ENCODE assay signal across 9 cellular contexts in genomic region chr4:158817562-158818370, GRCh38. TPM values are rescaled to one million over a fixed set of nuclear protein-coding genes. Genes with fewer than 3 reads are reported as not detected.
DNase-seq lines count a peak whose midpoint lies in the region; ATAC-seq lines count a peak whose summit lies in the region.
"Had no signal": no experiment of that assay in that cellular context is flagged by ENCODE, and none has a peak within 500 bp of the region (broad histone marks: within the 10 kb centered on the region; RNA-seq: fewer than 3 reads in every experiment).

No MANE protein-coding gene starts in this region.

- peak overlapping the region; percentile 87 for H2BK12ac ChIP-seq in mesenchymal stem cell (ENCODE audit: low read length in 2 of 2)

- 98% methylated on average over 8 of the region's 10 CpGs for WGBS in mesenchymal stem cell

- peak overlapping the region; percentile 84 for H2AK5ac ChIP-seq in mesenchymal stem cell (ENCODE audit: low read length, severe bottlenecking)

- H3K4me3 ChIP-seq in mesenchymal stem cell (ENCODE audit: insufficient read depth in 1 of 2, low read depth in 1 of 2, low read length in 2 of 2): no peak overlapping the region
- H3K4me3 ChIP-seq: skin epidermis had no signal

- no peak overlapping the region for H2AFZ ChIP-seq in mesenchymal stem cell (ENCODE audit: low read depth, low read length)

- H3K4me2 ChIP-seq in mesenchymal stem cell (ENCODE audit: low read length, poor library complexity, severe bottlenecking): no peak overlapping the region

- no peaks in the 10 kb centered on the region for H3K27me3 ChIP-seq in mesenchymal stem cell (ENCODE audit: control insufficient read depth in 1 of 2, insufficient read depth in 1 of 2, low read length in 2 of 2)

- no peak overlapping the region for H3K23ac ChIP-seq in mesenchymal stem cell (ENCODE audit: low read length in 2 of 2)

- ATAC-seq in GM18858 (IDR thresholded peaks at IDR 0.05; ENCODE audit: unreplicated experiment) (peak; percentile 66), HG02798 (IDR thresholded peaks at IDR 0.05; ENCODE audit: poor library complexity, unreplicated experiment) (peak; percentile 76)

- no peaks in the 10 kb centered on the region for H3K36me3 ChIP-seq in mesenchymal stem cell (ENCODE audit: control insufficient read depth in 1 of 2, insufficient read depth in 2 of 2, low read depth in 1 of 2, low read length in 2 of 2)

- H3K27ac ChIP-seq in mesenchymal stem cell (ENCODE audit: low read length, poor library complexity, severe bottlenecking): no peak overlapping the region

- no peaks in the 10 kb centered on the region for H3K9me3 ChIP-seq in mesenchymal stem cell (ENCODE audit: control insufficient read depth, low read length)

- H2BK15ac ChIP-seq in mesenchymal stem cell (ENCODE audit: low read depth, poor library complexity, severe bottlenecking): peak overlapping the region; percentile 89

- H3K9ac ChIP-seq in mesenchymal stem cell (ENCODE audit: low read length): no peak overlapping the region

- H2BK5ac ChIP-seq in mesenchymal stem cell (ENCODE audit: low read depth, low read length, poor library complexity, severe bottlenecking): no peak overlapping the region

- DNase-seq in SIG-M5 treated with dmso at 0.1 percent for 504 hours (lab: John Stamatoyannopoulos, UW; ENCODE audit: unreplicated experiment): peak; percentile 90
- peak; percentile 48 for DNase-seq in mesenchymal stem cell
- DNase-seq in stimulated activated CD8-positive, alpha-beta memory T cell treated with anti-CD3 and anti-CD28 coated beads, Interleukin-4, amount 100 ng/mL, for 48 hours: no peak
- DNase-seq in COLO829 (ENCODE audit: low spot score): no peak
- DNase-seq in HPDE6-E6E7 (ENCODE audit: extremely low spot score): no peak
- no peak for DNase-seq in NCI-H187 treated with DMSO at 0.1 percent for 48 hours (lab: John Stamatoyannopoulos, UW)

- H3K18ac ChIP-seq in mesenchymal stem cell (ENCODE audit: low read depth in 1 of 2, low read length in 2 of 2): peak overlapping the region; percentile 37 to 78

- H3K14ac ChIP-seq in mesenchymal stem cell (ENCODE audit: low read length in 2 of 2): peak overlapping the region in 1 of 2 experiments; percentile 73

- H3K4ac ChIP-seq in mesenchymal stem cell (ENCODE audit: low read depth in 1 of 2, low read length in 2 of 2): peak overlapping the region in 1 of 2 experiments; percentile 71

- no peak overlapping the region for H4K91ac ChIP-seq in mesenchymal stem cell (ENCODE audit: low read length)

- H3K4me1 ChIP-seq in mesenchymal stem cell (ENCODE audit: control insufficient read depth, insufficient read depth, low read depth, low read length): peaks cover 3% of the 10 kb centered on the region

- H2BK120ac ChIP-seq in mesenchymal stem cell (ENCODE audit: low read depth, low read length): no peak overlapping the region

- H3K79me1 ChIP-seq in mesenchymal stem cell (replicated peaks; ENCODE audit: low read length, poor library complexity, severe bottlenecking): peaks cover 22% of the 10 kb centered on the region

- H4K8ac ChIP-seq in mesenchymal stem cell (ENCODE audit: low read length): peak overlapping the region; percentile 50

RNA-seq across cellular contexts. Expression of gene FNIP2, which starts 48.9 kb away (rescaled TPM):
- polyA plus RNA-seq in mesenchymal stem cell (2013, experiment 1 of 2): 16.4 TPM
- polyA plus RNA-seq in mesenchymal stem cell (2013, experiment 2 of 2): 18.0 TPM

Comparison
In these comparisons a context has a peak if more than half of its experiments do, and no peak if none do; other contexts are left out.
1. DNase-seq: peak in SIG-M5 treated with dmso at 0.1 percent for 504 hours (single experiment) and mesenchymal stem cell (single experiment); none in stimulated activated CD8-positive, alpha-beta memory T cell treated with anti-CD3 and anti-CD28 coated beads, Interleukin-4, amount 100 ng/mL, for 48 hours (single experiment), COLO829 (single experiment), HPDE6-E6E7 (single experiment) and NCI-H187 treated with DMSO at 0.1 percent for 48 hours (single experiment).